30 cellular contexts compared by ENCODE assay signal in genomic region chr5:14066326-14066725, GRCh38.
"Had no signal": no experiment of that assay in that cellular context is flagged by ENCODE, and none has a peak within 500 bp of the region (broad histone marks: within the 10 kb centered on the region; RNA-seq: fewer than 3 reads in every experiment).

No MANE protein-coding gene starts in this region.

- H3K4me3 ChIP-seq: adrenal gland, body of pancreas, MG63, SJCRH30 had no signal

- DNase-seq: activated CD4-positive, alpha-beta T cell treated with anti-CD3 and anti-CD28 coated beads for 36 hours; activated CD4-positive, alpha-beta T cell treated with anti-CD3 and anti-CD28 coated beads, Interleukin-2, amount 10 ng/mL, durations not matched to agents 7 days and 5 days; activated CD4-positive, alpha-beta T cell treated with anti-CD3 and anti-CD28 coated beads, Interleukin-2, amount 50 U/mL, for 48 hours; activated CD8-positive, alpha-beta memory T cell treated with anti-CD3 and anti-CD28 coated beads, Interleukin-2, amount 50 U/mL, for 4 hours; activated CD8-positive, alpha-beta T cell treated with anti-CD3 and anti-CD28 coated beads, Interleukin-2, amount 10 ng/mL, durations not matched to agents 7 days and 5 days; activated gamma-delta T cell treated with Interleukin-2 at 50 U/mL for 16 hours; activated naive CD4-positive, alpha-beta T cell treated with anti-CD3 and anti-CD28 coated beads for 36 hours; activated T-cell treated with anti-CD3 and anti-CD28 coated beads for 4 hours; activated T-cell treated with anti-CD3 and anti-CD28 coated beads, Interleukin-2, amount 50 U/mL, for 4 hours; adrenal gland; body of pancreas; caudate nucleus; Kasumi-1; KG1; MG63; NCI-H1048; NCI-H1105 treated with DMSO at 0.1 percent for 48 hours; NCI-H1436; NCI-H1694; NCI-H1930; NCI-H2081 treated with DMSO at 0.1 percent for 48 hours; NCI-H226; NCI-H446 treated with DMSO at 0.1 percent for 48 hours; NCI-H524; Right ventricle myocardium superior; SJCRH30; SK-N-SH had no signal

- H3K27ac ChIP-seq: adrenal gland, body of pancreas, SJCRH30 had no signal

- H3K27me3 ChIP-seq: adrenal gland, body of pancreas, MG63, SJCRH30 had no signal

- H3K36me3 ChIP-seq: adrenal gland, MG63, SJCRH30 had no signal

- H3K9me3 ChIP-seq: adrenal gland, body of pancreas, MG63, SJCRH30, SK-N-SH had no signal

- ATAC-seq: activated CD4-positive, alpha-beta T cell treated with anti-CD3 and anti-CD28 coated beads for 36 hours; activated CD4-positive, CD25-positive, alpha-beta regulatory T cell treated with anti-CD3 and anti-CD28 coated beads, Interleukin-2, amount 50 U/mL, for 24 hours; activated CD8-positive, alpha-beta T cell treated with anti-CD3 and anti-CD28 coated beads, Interleukin-2, amount 10 ng/mL, durations not matched to agents 7 days and 5 days; activated naive CD4-positive, alpha-beta T cell treated with anti-CD3 and anti-CD28 coated beads, Interleukin-2, amount 50 U/mL, for 72 hours; activated T-cell treated with anti-CD3 and anti-CD28 coated beads, Interleukin-2, amount 50 U/mL, for 4 hours; body of pancreas; WTC11 had no signal

- H3K4me1 ChIP-seq: adrenal gland, body of pancreas had no signal
